ENCODE assay signal across 8 cellular contexts in the genomic region with DNA sequence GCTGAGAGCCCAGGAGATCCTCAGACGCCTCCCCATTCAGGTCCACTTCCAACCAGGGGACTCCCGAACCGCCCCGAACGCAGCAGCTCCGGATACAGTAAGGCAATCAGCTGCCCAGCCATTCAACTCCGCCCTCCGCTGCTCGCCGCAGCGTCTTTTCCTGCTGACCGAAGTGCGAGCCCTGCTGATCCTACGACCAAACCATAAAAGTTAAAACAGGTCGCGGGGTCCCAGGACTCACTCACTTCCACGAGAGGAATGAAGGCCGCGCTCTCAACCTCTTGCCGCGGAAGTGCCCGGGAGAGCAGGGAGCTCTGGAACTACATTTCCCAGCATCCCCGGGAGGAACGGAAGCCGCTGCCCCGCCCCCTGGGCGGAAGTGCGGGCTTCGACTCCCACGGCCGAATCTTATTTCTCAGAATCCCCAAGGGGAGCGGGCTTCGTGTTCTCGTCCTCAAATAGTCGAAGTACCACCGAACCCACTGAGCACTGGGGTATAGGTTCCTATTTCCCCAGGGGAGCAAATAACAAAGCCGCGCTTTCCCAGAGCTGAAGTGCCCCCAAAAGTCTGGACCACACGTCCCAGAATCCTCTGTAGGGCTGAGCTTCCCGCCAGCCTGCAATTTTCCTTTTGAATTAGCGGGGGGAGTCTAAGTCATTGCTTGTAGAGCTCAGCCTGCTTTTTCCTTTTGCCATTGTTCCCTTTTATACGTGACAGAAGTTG. TPM values are rescaled to one million over a fixed set of nuclear protein-coding genes. Genes with fewer than 3 reads are reported as not detected.
DNase-seq lines count a peak whose midpoint lies in the region; ATAC-seq and TF ChIP-seq lines count a peak whose summit lies in the region.

A gene (minus strand): TSS at position 298 of the 724 bp plus-strand sequence. CDS start 13,097 bp downstream, outside the sequence.

- ATAC-seq in HG02938 (IDR thresholded peaks at IDR 0.05; ENCODE audit: unreplicated experiment), result peak; percentile 75

- H3K4me3 Mint-ChIP-seq in T-helper 2 cell treated with Interferon-gamma antibody and Interleukin-4, amounts not matched to agents 5 μg/mL and 100 μg/mL, for 36 hours, result peak within 1 kb of the TSS; percentile 95

- peak within 1 kb of the TSS; percentile 87 for H3K27ac Mint-ChIP-seq in T-helper 2 cell treated with Interferon-gamma antibody and Interleukin-4, amounts not matched to agents 5 μg/mL and 100 μg/mL, for 36 hours

- peaks cover 0 to 5% of the 10 kb centered on the region in 2 donors for H3K9me3 ChIP-seq in ascending aorta
- peaks cover 0 to 6% of the 10 kb centered on the region in 2 donors for H3K9me3 ChIP-seq in right atrium auricular region
- H3K9me3 ChIP-seq in vagina, result no peaks in the 10 kb centered on the region

- H3K36me3 Mint-ChIP-seq in T-helper 2 cell treated with Interferon-gamma antibody and Interleukin-4, amounts not matched to agents 5 μg/mL and 100 μg/mL, for 36 hours (ENCODE audit: low read depth), result peaks cover 31% of the 10 kb centered on the region

- DNase-seq in NCI-H187 treated with DMSO at 0.1 percent for 48 hours (lab: John Stamatoyannopoulos, UW) (peak; percentile 43), ascending aorta (ENCODE audit: low spot score in 2 of 2) (peak; percentile 60 to 95), right atrium auricular region (ENCODE audit: low spot score) (peak; percentile 87), putamen (ENCODE audit: low spot score) (peak; percentile 94), vagina (ENCODE audit: extremely low spot score in 2 of 2) (peak in 1 of 2 donors; percentile 90)
- DNase-seq in T-helper 2 cell treated with Interferon-gamma antibody and Interleukin-4, amounts not matched to agents 5 μg/mL and 100 μg/mL, for 36 hours (ENCODE audit: low spot score), result peak; percentile 85

- H3K4me3 ChIP-seq in ascending aorta (peak within 1 kb of the TSS; percentile 76 to 93), right atrium auricular region (peak within 1 kb of the TSS; percentile 61 to 63), vagina (peak within 1 kb of the TSS; percentile 73 to 74)

- peak; percentile 66 for TF ChIP-seq POLR2A in GM15510 (IDR thresholded peaks at IDR 0.05; ENCODE audit: borderline replicate concordance, extremely low read depth, insufficient read length)
- TF ChIP-seq POLR2A in vagina (IDR thresholded peaks at IDR 0.05), result no peak

- H3K4me1 ChIP-seq in ascending aorta (peaks cover 4 to 16% of the 10 kb centered on the region in 2 donors), right atrium auricular region (peaks cover 0 to 24% of the 10 kb centered on the region in 2 donors), vagina (peaks cover 20% of the 10 kb centered on the region)

- no peaks in the 10 kb centered on the region for H3K27me3 Mint-ChIP-seq in T-helper 2 cell treated with Interferon-gamma antibody and Interleukin-4, amounts not matched to agents 5 μg/mL and 100 μg/mL, for 36 hours (ENCODE audit: low read depth)

- intact Hi-C loops in ascending aorta (cut with DNase I), result loop anchor here (1.0 to 10.0 kb wide), 7 partner anchors 16 to 277 kb away; a partner anchor contains a TSS
- intact Hi-C loops in vagina (cut with DNase I), result loop anchor here (10.0 kb wide), 1 partner anchor 110 kb away; a partner anchor contains a TSS

- no peak for TF ChIP-seq CTCF in ascending aorta (IDR thresholded peaks at IDR 0.05)
- TF ChIP-seq CTCF in right atrium auricular region (IDR thresholded peaks at IDR 0.05), result no peak
- TF ChIP-seq CTCF in vagina (IDR thresholded peaks at IDR 0.05), result no peak

- H3K4me1 Mint-ChIP-seq in T-helper 2 cell treated with Interferon-gamma antibody and Interleukin-4, amounts not matched to agents 5 μg/mL and 100 μg/mL, for 36 hours (ENCODE audit: low read depth), result peaks cover 18% of the 10 kb centered on the region

- no peaks in the 10 kb centered on the region for H3K27me3 ChIP-seq in ascending aorta
- H3K27me3 ChIP-seq in right atrium auricular region, result no peaks in the 10 kb centered on the region
- no peaks in the 10 kb centered on the region for H3K27me3 ChIP-seq in vagina

- peaks cover 37% of the 10 kb centered on the region for H3K9me3 Mint-ChIP-seq in T-helper 2 cell treated with Interferon-gamma antibody and Interleukin-4, amounts not matched to agents 5 μg/mL and 100 μg/mL, for 36 hours

- H3K36me3 ChIP-seq in ascending aorta, result peaks cover 28 to 32% of the 10 kb centered on the region in 2 donors
- H3K36me3 ChIP-seq in right atrium auricular region, result peaks cover 28% of the 10 kb centered on the region
- H3K36me3 ChIP-seq in vagina, result peaks cover 0 to 30% of the 10 kb centered on the region in 2 donors

- H3K27ac ChIP-seq in ascending aorta (peak within 1 kb of the TSS; percentile 77 to 82), right atrium auricular region (peak within 1 kb of the TSS; percentile 76 to 80), vagina (peak within 1 kb of the TSS; percentile 82)

RNA-seq across cellular contexts. Expression of the gene that starts here (rescaled TPM):
- total RNA-seq in ascending aorta (6.5 TPM), right atrium auricular region (1 to 10 TPM; 5.8 to 7.2 TPM), vagina (8.8 TPM)
